Comparison of ENCODE assay signal across 11 cellular contexts in genomic region chr16:14097182-14097951, GRCh38. TPM values are rescaled to one million over a fixed set of nuclear protein-coding genes. Genes with fewer than 3 reads are reported as not detected.
A peak's percentile ranks its signal among the peaks of the same experiment; 100 is the strongest.
DNase-seq lines count a peak whose midpoint lies in the region; ATAC-seq, FAIRE-seq and TF ChIP-seq lines count a peak whose summit lies in the region.
"Had no signal": no experiment of that assay in that cellular context is flagged by ENCODE, and none has a peak within 500 bp of the region (broad histone marks: within the 10 kb centered on the region; RNA-seq: fewer than 3 reads in every experiment).

No MANE protein-coding gene starts in this region.

- H3K36me3 ChIP-seq in bronchial epithelial cell (ENCODE audit: control insufficient read depth, insufficient read depth, low read length), result no peaks in the 10 kb centered on the region
- H3K36me3 ChIP-seq: brain microvascular endothelial cell had no signal

- H3K27ac ChIP-seq in H9 (ENCODE audit: insufficient read length, low read depth, low read length), result no peak overlapping the region
- H3K27ac ChIP-seq: brain microvascular endothelial cell had no signal

- H3K4me1 ChIP-seq in H9 (ENCODE audit: insufficient read depth, low read length), result 0 out of 2 replicates have a peak, but pooled peaks cover 2% of the 10 kb centered on the region

- H2BK20ac ChIP-seq in H9 (ENCODE audit: low read depth, low read length, poor library complexity, severe bottlenecking), result no peak overlapping the region

- POLR2A ChIA-PET in T-cell (lab: Charles Lee), result no interaction called here

- no peak overlapping the region for H3K9ac ChIP-seq in H9 (ENCODE audit: extremely low read depth, insufficient read length, low read length)

- ATAC-seq in T-cell (replicated peaks in 1 of 4), result no peak
- ATAC-seq in HG03108 (IDR thresholded peaks at IDR 0.05; ENCODE audit: unreplicated experiment), result no peak
- ATAC-seq: naive thymus-derived CD8-positive, alpha-beta T cell had no signal

- TF ChIP-seq CTCF in bronchial epithelial cell (IDR thresholded peaks at IDR 0.05; ENCODE audit: insufficient read depth, low read length, severe bottlenecking) (no peak), H9 (conservative IDR thresholded peaks at IDR 0.05) (no peak)

- H3K23me2 ChIP-seq in H9 (ENCODE audit: insufficient read length, low read depth, low read length, poor library complexity, severe bottlenecking), result no peaks in the 10 kb centered on the region

- H3K4me1 Mint-ChIP-seq in H9, result peaks cover 32 to 40% of the 10 kb centered on the region in 2 experiments
- H3K4me1 Mint-ChIP-seq in T-cell, result peaks cover 38 to 53% (median 50%) of the 10 kb centered on the region in 3 donors

- no peaks in the 10 kb centered on the region for H3K9me3 ChIP-seq in H9 (ENCODE audit: control insufficient read depth, low read depth, low read length)

- H3K18ac ChIP-seq in H9 (ENCODE audit: insufficient read length, low read depth, low read length), result no peak overlapping the region

- H3K27me3 ChIP-seq in bronchial epithelial cell (ENCODE audit: control insufficient read depth, insufficient read depth, low read length) (no peaks in the 10 kb centered on the region), H9 (ENCODE audit: insufficient read depth, low read length) (no peaks in the 10 kb centered on the region)
- H3K27me3 ChIP-seq: brain microvascular endothelial cell had no signal

- no CpG with 5 or more reads among the region's 4 CpGs for WGBS in H9 (ENCODE audit: extremely low coverage, insufficient read length, low lambda C conversion rate)

- H3K4me3 ChIP-seq in bronchial epithelial cell (ENCODE audit: low read depth, low read length), result no peak overlapping the region

- H3K27me3 Mint-ChIP-seq in H9 (ENCODE audit: low read depth) (no peaks in the 10 kb centered on the region), T-cell (no peaks in the 10 kb centered on the region)
- H3K27me3 Mint-ChIP-seq: naive thymus-derived CD8-positive, alpha-beta T cell had no signal

- peak; percentile 83 for DNase-seq in COR-L47 (lab: John Stamatoyannopoulos, UW)
- peak; percentile 95 for DNase-seq in NCI-H146 treated with DMSO at 0.1 percent for 48 hours (lab: John Stamatoyannopoulos, UW; ENCODE audit: unreplicated experiment)
- DNase-seq in bronchial epithelial cell (ENCODE audit: low read depth), result peak; percentile 95
- peak; percentile 78 for DNase-seq in mucosa of gallbladder (ENCODE audit: low spot score)
- DNase-seq in H9, result no peak
- DNase-seq in stimulated activated CD4-positive, alpha-beta T cell treated with anti-CD3 and anti-CD28 coated beads, Interleukin-15, amount 100 ng/mL, for 24 hours, result no peak
- no peak for DNase-seq in T-cell
- DNase-seq: brain microvascular endothelial cell; naive thymus-derived CD8-positive, alpha-beta T cell; stimulated activated CD4-positive, alpha-beta T cell treated with anti-CD3 and anti-CD28 coated beads, Interleukin-2, amount 100 ng/mL, for 24 hours had no signal

- no peak overlapping the region for H3K23ac ChIP-seq in H9 (ENCODE audit: insufficient read length, low read depth, low read length)

- H3K4me3 Mint-ChIP-seq in H9 (no peak overlapping the region), T-cell (no peak overlapping the region)
- H3K4me3 Mint-ChIP-seq: naive thymus-derived CD8-positive, alpha-beta T cell had no signal

- H3K27ac Mint-ChIP-seq in H9 (no peak overlapping the region; a peak in 1 of 7 replicates), T-cell (no peak overlapping the region)
- H3K27ac Mint-ChIP-seq: naive thymus-derived CD8-positive, alpha-beta T cell had no signal

- H3K9me3 Mint-ChIP-seq in H9, result peaks cover 0 to 2% of the 10 kb centered on the region in 2 experiments; a peak in 1 of 5 replicates
- no peaks in the 10 kb centered on the region for H3K9me3 Mint-ChIP-seq in T-cell
- H3K9me3 Mint-ChIP-seq: naive thymus-derived CD8-positive, alpha-beta T cell had no signal

- H2AK5ac ChIP-seq in H9 (ENCODE audit: insufficient read length, low read length), result no peak overlapping the region

- H2AFZ ChIP-seq in H9 (ENCODE audit: low read length), result no peak overlapping the region

- no peak overlapping the region for H3T11ph ChIP-seq in H9 (ENCODE audit: low read length)

- H3K56ac ChIP-seq in H9 (ENCODE audit: insufficient read length, low read depth, low read length), result no peak overlapping the region

- peaks cover 0 to 1% (median 0%) of the 10 kb centered on the region in 3 experiments; a peak in 1 of 7 replicates for H3K36me3 Mint-ChIP-seq in H9 (ENCODE audit: insufficient read depth in 1 of 3, low read depth in 3 of 3)
- H3K36me3 Mint-ChIP-seq in T-cell, result peaks cover 10% of the 10 kb centered on the region

- no peak overlapping the region for H3K14ac ChIP-seq in H9 (ENCODE audit: insufficient read depth, low read length)

- no peaks in the 10 kb centered on the region; the same call in 1 of the 2 replicates for H3K79me2 ChIP-seq in H9 (ENCODE audit: insufficient read depth, low read length)

- no peak for FAIRE-seq in bronchial epithelial cell (lab: Jason Lieb, UNC)

- H2BK12ac ChIP-seq in H9 (ENCODE audit: insufficient read length, low read depth, low read length), result no peak overlapping the region

- no peak overlapping the region for H2BK5ac ChIP-seq in H9 (ENCODE audit: insufficient read length, low read length)

- no peak overlapping the region for H3K4ac ChIP-seq in H9 (ENCODE audit: low read depth, low read length)

- no peaks in the 10 kb centered on the region for H4K20me1 ChIP-seq in H9 (ENCODE audit: control insufficient read depth, insufficient read depth, insufficient read length)

- H2BK15ac ChIP-seq in H9 (ENCODE audit: low read depth, low read length), result no peak overlapping the region

- H4K5ac ChIP-seq in H9 (ENCODE audit: insufficient read length, low read depth, low read length), result no peak overlapping the region

- H2BK120ac ChIP-seq in H9 (ENCODE audit: low read depth, low read length, poor library complexity, severe bottlenecking), result no peak overlapping the region

- CTCF ChIA-PET in T-cell (lab: Charles Lee), result no interaction called here

- H4K8ac ChIP-seq in H9 (replicated peaks; ENCODE audit: insufficient read length, low read depth, low read length), result no peak overlapping the region

- H4K91ac ChIP-seq in H9 (ENCODE audit: insufficient read length, low read depth, low read length), result no peak overlapping the region

- no peaks in the 10 kb centered on the region for H3K79me1 ChIP-seq in H9 (ENCODE audit: insufficient read depth, low read depth, low read length, poor library complexity, severe bottlenecking)

- no peak overlapping the region for H3K4me2 ChIP-seq in H9 (ENCODE audit: insufficient read depth, insufficient read length, low read length)

RNA-seq across cellular contexts. Expression of gene MRTFB, which starts 26.2 kb away (rescaled TPM):
- total RNA-seq in bronchial epithelial cell, result 6.8 and 11.3 TPM in 2 replicates
- total RNA-seq in mucosa of gallbladder, result 46.6 TPM
- total RNA-seq in H9 (2021), result 27.3 and 29.9 TPM in 2 replicates
- total RNA-seq in T-cell, result 10 to 100 TPM; 18.2 to 37.0 (median 21.0) TPM

Comparison
In these comparisons a context has a peak if more than half of its experiments do, and no peak if none do; other contexts are left out.
1. DNase-seq: peak in COR-L47 (single experiment), NCI-H146 treated with DMSO at 0.1 percent for 48 hours (single experiment), bronchial epithelial cell (single experiment) and mucosa of gallbladder (single experiment); none in H9 (single experiment), stimulated activated CD4-positive, alpha-beta T cell treated with anti-CD3 and anti-CD28 coated beads, Interleukin-15, amount 100 ng/mL, for 24 hours (single experiment) and T-cell (0 of 34).